In the genomic region with DNA sequence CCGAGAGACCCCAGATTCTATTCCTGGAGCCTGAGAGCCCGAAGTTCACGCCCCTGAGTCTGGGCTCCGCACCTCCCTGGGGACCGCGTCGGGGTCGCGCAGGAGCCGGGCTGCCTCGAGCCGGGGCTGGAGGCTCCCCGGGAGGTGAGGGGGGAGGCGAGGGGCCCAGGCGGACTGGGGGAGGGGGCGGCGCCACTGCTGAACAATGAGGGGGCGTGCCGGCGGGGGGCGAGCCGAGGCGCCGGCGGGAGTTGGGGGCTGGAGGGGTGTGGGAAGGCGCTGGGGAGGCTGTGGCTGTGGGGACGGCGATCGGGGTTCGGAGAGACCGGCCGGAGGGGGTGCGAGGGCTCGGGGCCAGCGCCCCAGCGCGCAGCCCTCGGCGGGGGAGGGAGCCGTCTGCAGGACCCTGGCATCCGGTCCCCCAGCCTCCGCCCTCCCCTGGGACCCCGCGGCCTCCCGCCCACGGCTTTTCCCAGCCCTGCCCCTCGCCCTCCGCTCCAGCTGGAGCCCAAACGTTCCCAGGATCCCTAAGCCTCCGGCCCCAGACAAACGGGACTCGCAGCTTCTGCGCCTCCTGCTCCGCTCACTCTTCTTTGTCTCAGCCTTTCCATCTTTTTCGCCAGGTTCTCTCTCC, we compare ENCODE assay signal across 8 cellular contexts. TPM values are rescaled to one million over a fixed set of nuclear protein-coding genes. Genes with fewer than 3 reads are reported as not detected.
A peak's percentile ranks its signal among the peaks of the same experiment; 100 is the strongest.
DNase-seq lines count a peak whose midpoint lies in the region; ATAC-seq and TF ChIP-seq lines count a peak whose summit lies in the region.

No MANE protein-coding gene starts in this region.

- peak overlapping the region; percentile 83 to 98 (median 90) for H3K4me3 Mint-ChIP-seq in CD4-positive, alpha-beta memory T cell
- H3K4me3 Mint-ChIP-seq in nephron progenitor cell = peak overlapping the region; percentile 98

- H3K4me2 ChIP-seq in fibroblast of lung (ENCODE audit: extremely low read depth, insufficient read depth, low read length) = peak overlapping the region; percentile 86

- CTCF ChIA-PET in CD4-positive, alpha-beta memory T cell (lab: Charles Lee; ENCODE audit: partially characterized antibody) = interaction anchor here (1.8 kb wide), 1 partner anchor 16 kb away, joined by 14 read pairs; no protein-coding TSS in a partner anchor

- peaks cover 0 to 10% (median 0%) of the 10 kb centered on the region in 8 donors for H3K9me3 Mint-ChIP-seq in CD4-positive, alpha-beta memory T cell
- H3K9me3 Mint-ChIP-seq in nephron progenitor cell = no peaks in the 10 kb centered on the region

- peak overlapping the region; percentile 100 for H3K27ac ChIP-seq in CD4-positive, alpha-beta memory T cell (ENCODE audit: low read depth, low read length)
- H3K27ac ChIP-seq in KOPT-K1 (ENCODE audit: low read depth, low read length, poor library complexity, severe bottlenecking) = peak overlapping the region; percentile 95
- H3K27ac ChIP-seq in fibroblast of lung (ENCODE audit: insufficient read depth, low read length) = peak overlapping the region; percentile 91

- no peaks in the 10 kb centered on the region for H3K9me3 ChIP-seq in CD4-positive, alpha-beta memory T cell (ENCODE audit: control insufficient read depth in 1 of 2, low read length in 2 of 2)
- H3K9me3 ChIP-seq in KOPT-K1 (ENCODE audit: insufficient read depth, low read length, poor library complexity, severe bottlenecking) = no peaks in the 10 kb centered on the region
- no peaks in the 10 kb centered on the region for H3K9me3 ChIP-seq in fibroblast of lung (ENCODE audit: control insufficient read depth, insufficient read depth, low read depth, low read length)

- H3K27me3 Mint-ChIP-seq in CD4-positive, alpha-beta memory T cell = peaks cover 0 to 7% of the 10 kb centered on the region in 2 donors
- peaks cover 5% of the 10 kb centered on the region for H3K27me3 Mint-ChIP-seq in nephron progenitor cell (ENCODE audit: low read depth, poor library complexity)

- POLR2A ChIA-PET in CD4-positive, alpha-beta memory T cell (lab: Charles Lee; ENCODE audit: partially characterized antibody) = interaction anchor here (0.9 to 7.1 kb wide), 6 partner anchors 12 to 78 kb away, joined by 3 to 46 read pairs (median 13); partner anchors contain the start of genes GMFG, MED29, PAF1 and RPS16

- H3K79me2 ChIP-seq in fibroblast of lung (ENCODE audit: control insufficient read depth, insufficient read depth, low read length) = peaks cover 32% of the 10 kb centered on the region

- peak overlapping the region; percentile 92 to 100 (median 96) for H3K27ac Mint-ChIP-seq in CD4-positive, alpha-beta memory T cell
- peak overlapping the region; percentile 95 for H3K27ac Mint-ChIP-seq in nephron progenitor cell

- H3K9ac ChIP-seq in fibroblast of lung (ENCODE audit: insufficient read depth, low read length) = peak overlapping the region; percentile 74

- H3K4me1 Mint-ChIP-seq in CD4-positive, alpha-beta memory T cell = peaks cover 25 to 53% (median 35%) of the 10 kb centered on the region in 4 donors
- H3K4me1 Mint-ChIP-seq in nephron progenitor cell = peaks cover 60% of the 10 kb centered on the region

- no peak overlapping the region for H2AFZ ChIP-seq in fibroblast of lung (ENCODE audit: low read length)

- no peaks in the 10 kb centered on the region for H3K27me3 ChIP-seq in CD4-positive, alpha-beta memory T cell (ENCODE audit: insufficient read depth, low read length)
- no peaks in the 10 kb centered on the region for H3K27me3 ChIP-seq in fibroblast of lung (ENCODE audit: control insufficient read depth, insufficient read depth, low read length)

- H3K4me1 ChIP-seq in CD4-positive, alpha-beta memory T cell (ENCODE audit: insufficient read depth, low read length) = peaks cover 32% of the 10 kb centered on the region
- H3K4me1 ChIP-seq in fibroblast of lung (ENCODE audit: control insufficient read depth, extremely low read depth, insufficient read depth, low read length) = peaks cover 15% of the 10 kb centered on the region

- H3K36me3 ChIP-seq in CD4-positive, alpha-beta memory T cell (ENCODE audit: insufficient read depth, low read length) = peaks cover 8% of the 10 kb centered on the region
- H3K36me3 ChIP-seq in KOPT-K1 (ENCODE audit: insufficient read depth, low read length) = peaks cover 40% of the 10 kb centered on the region
- peaks cover 13% of the 10 kb centered on the region for H3K36me3 ChIP-seq in fibroblast of lung (ENCODE audit: control insufficient read depth, insufficient read depth, low read length)

- no peak for TF ChIP-seq CTCF in fibroblast of lung (conservative IDR thresholded peaks at IDR 0.05 in 1 of 2, IDR thresholded peaks at IDR 0.05 in 1 of 2; ENCODE audit: low read depth in 1 of 2, low read length in 2 of 2)
- no peak for TF ChIP-seq CTCF in nephron progenitor cell (IDR thresholded peaks at IDR 0.05)

- H4K20me1 ChIP-seq in fibroblast of lung (ENCODE audit: control insufficient read depth, extremely low read depth, insufficient read depth, low read length) = peaks cover 1% of the 10 kb centered on the region

- peak overlapping the region; percentile 69 to 74 for H3K4me3 ChIP-seq in CD4-positive, alpha-beta memory T cell (ENCODE audit: low read length in 2 of 2)
- H3K4me3 ChIP-seq in fibroblast of lung (replicated peaks in 1 of 4; ENCODE audit: control extremely low read depth in 1 of 4, insufficient read depth in 1 of 4, low read depth in 3 of 4, low read length in 4 of 4) = peak overlapping the region; percentile 81 to 98 (median 86)

- no peak for ATAC-seq in GM18907 (IDR thresholded peaks at IDR 0.05; ENCODE audit: unreplicated experiment)

- peak in 2 of 5 donors; percentile 36 to 59 for DNase-seq in CD4-positive, alpha-beta memory T cell
- peak; percentile 23 to 33 for DNase-seq in activated CD4-positive, alpha-beta T cell treated with anti-CD3 and anti-CD28 coated beads, Interleukin-2, amount 50 U/mL, for 48 hours
- DNase-seq in fibroblast of lung (ENCODE audit: low read depth in 2 of 2) (peak; percentile 51 to 66), nephron progenitor cell (peak; percentile 86), NCI-H2196 treated with DMSO at 0.1 percent for 48 hours (lab: John Stamatoyannopoulos, UW; ENCODE audit: unreplicated experiment) (no peak), OCI-M2 (lab: John Stamatoyannopoulos, UW; ENCODE audit: unreplicated experiment) (no peak)

- intact Hi-C loops in CD4-positive, alpha-beta memory T cell (cut with micrococcal nuclease) = no loop called here

- peaks cover 10 to 52% of the 10 kb centered on the region in 2 donors for H3K36me3 Mint-ChIP-seq in CD4-positive, alpha-beta memory T cell
- peaks cover 16% of the 10 kb centered on the region for H3K36me3 Mint-ChIP-seq in nephron progenitor cell (ENCODE audit: low read depth)

RNA-seq across cellular contexts. Expression of gene PLEKHG2, which starts 0.9 kb away (rescaled TPM):
- total RNA-seq in CD4-positive, alpha-beta memory T cell = 10 to 100 TPM; 12.1 to 17.0 TPM
- 1 to 10 TPM; 1.4 to 5.1 TPM for polyA plus RNA-seq in CD4-positive, alpha-beta memory T cell
- 12.1 and 13.7 TPM in 2 replicates for total RNA-seq in fibroblast of lung
- polyA plus RNA-seq in fibroblast of lung = 10.1 and 13.1 TPM in 2 replicates
- 22.6 and 39.1 TPM in 2 replicates for polyA plus RNA-seq in fibroblast of lung (2012)
- polyA minus RNA-seq in fibroblast of lung (ENCODE audit: low replicate concordance) = 65.6 and 475 TPM in 2 replicates

RNA-seq across cellular contexts. Expression of gene ZFP36, which starts 6.7 kb away (rescaled TPM):
- 100 to 1,000 TPM; 151 to 152 TPM for total RNA-seq in CD4-positive, alpha-beta memory T cell
- polyA plus RNA-seq in CD4-positive, alpha-beta memory T cell = 100 to 1,000 TPM; 164 to 191 TPM
- 3.1 and 5.6 TPM in 2 replicates for total RNA-seq in fibroblast of lung
- polyA plus RNA-seq in fibroblast of lung = 11.4 and 37.3 TPM in 2 replicates
- 50.8 and 140 TPM in 2 replicates for polyA plus RNA-seq in fibroblast of lung (2012)
- 39.7 and 43.5 TPM in 2 replicates for polyA minus RNA-seq in fibroblast of lung (ENCODE audit: low replicate concordance)

RNA-seq across cellular contexts. Expression of gene MED29, which starts 22.2 kb away (rescaled TPM):
- 10 to 100 TPM; 43.1 to 51.3 TPM for total RNA-seq in CD4-positive, alpha-beta memory T cell
- polyA plus RNA-seq in CD4-positive, alpha-beta memory T cell = 10 to 100 TPM; 50.6 to 59.8 TPM
- 15.4 and 23.0 TPM in 2 replicates for total RNA-seq in fibroblast of lung
- polyA plus RNA-seq in fibroblast of lung = 28.9 and 37.0 TPM in 2 replicates
- 25.6 and 31.1 TPM in 2 replicates for polyA plus RNA-seq in fibroblast of lung (2012)
- 77.9 and 123 TPM in 2 replicates for polyA minus RNA-seq in fibroblast of lung (ENCODE audit: low replicate concordance)

RNA-seq across cellular contexts. Expression of gene RPS16, which starts 22.4 kb away (rescaled TPM):
- 1,000 to 10,000 TPM; 4,061 to 4,227 TPM for total RNA-seq in CD4-positive, alpha-beta memory T cell
- polyA plus RNA-seq in CD4-positive, alpha-beta memory T cell = 1,000 to 10,000 TPM; 1,590 to 2,052 TPM
- 149 and 271 TPM in 2 replicates for total RNA-seq in fibroblast of lung
- polyA plus RNA-seq in fibroblast of lung = 1,704 and 1,950 TPM in 2 replicates
- 3,009 and 3,161 TPM in 2 replicates for polyA plus RNA-seq in fibroblast of lung (2012)
- polyA minus RNA-seq in fibroblast of lung (ENCODE audit: low replicate concordance) = 1,774 and 1,797 TPM in 2 replicates

RNA-seq across cellular contexts. Expression of gene PAF1, which starts 22.5 kb away (rescaled TPM):
- 10 to 100 TPM; 49.2 to 53.8 TPM for total RNA-seq in CD4-positive, alpha-beta memory T cell
- polyA plus RNA-seq in CD4-positive, alpha-beta memory T cell = 10 to 100 TPM; 21.5 to 46.7 TPM
- 38.8 and 46.4 TPM in 2 replicates for total RNA-seq in fibroblast of lung
- 65.5 and 87.2 TPM in 2 replicates for polyA plus RNA-seq in fibroblast of lung
- polyA plus RNA-seq in fibroblast of lung (2012) = 56.2 and 73.7 TPM in 2 replicates
- 28.3 and 42.1 TPM in 2 replicates for polyA minus RNA-seq in fibroblast of lung (ENCODE audit: low replicate concordance)

Comparison
In these comparisons a context has a peak if more than half of its experiments do, and no peak if none do; other contexts are left out.
1. DNase-seq: peak in activated CD4-positive, alpha-beta T cell treated with anti-CD3 and anti-CD28 coated beads, Interleukin-2, amount 50 U/mL, for 48 hours (2 of 2), fibroblast of lung (2 of 2) and nephron progenitor cell (single experiment); none in NCI-H2196 treated with DMSO at 0.1 percent for 48 hours (single experiment) and OCI-M2 (single experiment).
2. RNA of gene ZFP36, which starts 6.7 kb away (total RNA-seq): 151 to 152 TPM in CD4-positive, alpha-beta memory T cell; 3.1 to 5.6 TPM in fibroblast of lung; every median in the first group is over 10 times any median in the second.
3. Peak in every context shown above with its lines, with median percentiles within 50 percentile points of each other: H3K27ac ChIP-seq.